Comparison of ENCODE assay signal across 23 cellular contexts in the genomic region with DNA sequence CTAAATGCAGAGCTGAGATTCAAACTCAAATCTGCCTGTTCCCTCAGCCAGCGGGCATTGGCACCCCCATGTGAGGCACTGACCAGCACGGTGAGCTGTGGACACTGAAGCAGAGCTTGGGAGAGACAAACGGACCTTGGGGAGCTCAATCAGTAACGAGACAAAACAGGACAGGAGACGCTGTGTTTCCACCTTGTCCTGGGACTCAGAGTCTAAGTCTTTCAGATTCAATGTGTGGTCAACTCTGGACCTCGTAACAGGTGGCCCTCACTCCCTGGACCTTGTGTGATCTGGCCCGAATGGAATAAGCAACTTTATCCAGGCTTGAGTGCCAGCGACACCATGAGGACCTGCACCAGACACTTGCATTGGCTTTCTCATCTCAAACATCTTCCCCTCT.
"Had no signal": no experiment of that assay in that cellular context is flagged by ENCODE, and none has a peak within 500 bp of the region (broad histone marks: within the 10 kb centered on the region; RNA-seq: fewer than 3 reads in every experiment).

No MANE protein-coding gene starts in this region.

- DNase-seq: activated CD4-positive, alpha-beta T cell treated with anti-CD3 and anti-CD28 coated beads, Interleukin-2, amount 10 ng/mL, durations not matched to agents 7 days and 5 days; activated CD4-positive, CD25-positive, alpha-beta regulatory T cell treated with anti-CD3 and anti-CD28 coated beads, Interleukin-2, amount 50 U/mL, for 72 hours; activated gamma-delta T cell; aorta; caudate nucleus; effector memory CD8-positive, alpha-beta T cell; gastrocnemius medialis; hippocampal formation; left ventricle myocardium inferior; mammary epithelial cell; stimulated activated CD4-positive, alpha-beta T cell treated with anti-CD3 and anti-CD28 coated beads, Interleukin-4, amount 100 ng/mL, for 24 hours; stimulated activated naive CD4-positive, alpha-beta T cell treated with Interleukin-2 at 50 U/mL for 16 hours; substantia nigra; thyroid gland; WERI-Rb-1 had no signal

- H3K27ac Mint-ChIP-seq: activated T-helper 1 cell treated with anti-CD3 and anti-CD28 coated beads, Interleukin-12 subunit alpha, Interleukin-12 subunit beta, Interleukin-2, Interleukin-4 antibody, amounts not matched to agents 30 ng/mL and 10 ng/mL and 1 ng/mL, durations not matched to agents 14 hours and 24 hours and 36 hours; mesothelial cell of epicardium; natural killer cell treated with Interleukin-12 subunit alpha and Interleukin-12 subunit beta and Interleukin-15 and Interleukin-18, amount 100 ng/mL, for 72 hours; T-helper 1 cell treated with Interleukin-12 subunit alpha and Interleukin-12 subunit beta and Interleukin-4 antibody, amounts not matched to agents 30 μg/mL and 1 μg/mL, for 36 hours had no signal

- H3K27ac ChIP-seq: esophagus muscularis mucosa, gastrocnemius medialis, left ventricle myocardium inferior, prostate gland, thyroid gland, WERI-Rb-1 had no signal

- H3K27me3 ChIP-seq: esophagus muscularis mucosa, gastrocnemius medialis, thyroid gland had no signal

- H3K9me3 ChIP-seq: esophagus muscularis mucosa, gastrocnemius medialis, left ventricle myocardium inferior, prostate gland, thyroid gland had no signal

- H3K4me3 ChIP-seq: esophagus muscularis mucosa, gastrocnemius medialis, left ventricle myocardium inferior, prostate gland, thyroid gland had no signal

- H3K36me3 Mint-ChIP-seq: brain; mesothelial cell of epicardium; natural killer cell treated with Interleukin-12 subunit alpha and Interleukin-12 subunit beta and Interleukin-15 and Interleukin-18, amount 100 ng/mL, for 72 hours had no signal

- H3K36me3 ChIP-seq: esophagus muscularis mucosa, gastrocnemius medialis, left ventricle myocardium inferior, prostate gland, thyroid gland, WERI-Rb-1 had no signal

- ATAC-seq: activated naive CD4-positive, alpha-beta T cell treated with anti-CD3 and anti-CD28 coated beads, Interleukin-2, amount 50 U/mL, for 72 hours; effector memory CD8-positive, alpha-beta T cell; gastrocnemius medialis; natural killer cell treated with Interleukin-12 subunit alpha and Interleukin-12 subunit beta and Interleukin-15 and Interleukin-18, amount 100 ng/mL, for 72 hours had no signal

- H3K4me3 Mint-ChIP-seq: activated CD4-positive, alpha-beta T cell treated with anti-CD3 and anti-CD28 coated beads, Interleukin-2, amount 10 ng/mL, durations not matched to agents 7 days and 5 days; activated T-helper 1 cell treated with anti-CD3 and anti-CD28 coated beads, Interleukin-12 subunit alpha, Interleukin-12 subunit beta, Interleukin-2, Interleukin-4 antibody, amounts not matched to agents 30 ng/mL and 10 ng/mL and 1 ng/mL, durations not matched to agents 14 hours and 24 hours and 36 hours; mesothelial cell of epicardium; T-helper 1 cell treated with Interleukin-12 subunit alpha and Interleukin-12 subunit beta and Interleukin-4 antibody, amounts not matched to agents 30 μg/mL and 1 μg/mL, for 36 hours had no signal

- H3K9me3 Mint-ChIP-seq: activated T-helper 1 cell treated with anti-CD3 and anti-CD28 coated beads, Interleukin-12 subunit alpha, Interleukin-12 subunit beta, Interleukin-2, Interleukin-4 antibody, amounts not matched to agents 30 ng/mL and 10 ng/mL and 1 ng/mL, durations not matched to agents 14 hours and 24 hours and 36 hours; mesothelial cell of epicardium; natural killer cell treated with Interleukin-12 subunit alpha and Interleukin-12 subunit beta and Interleukin-15 and Interleukin-18, amount 100 ng/mL, for 72 hours; T-helper 1 cell treated with Interleukin-12 subunit alpha and Interleukin-12 subunit beta and Interleukin-4 antibody, amounts not matched to agents 30 μg/mL and 1 μg/mL, for 36 hours had no signal

- H3K4me1 ChIP-seq: esophagus muscularis mucosa, gastrocnemius medialis, left ventricle myocardium inferior, prostate gland had no signal

- H3K27me3 Mint-ChIP-seq: activated CD4-positive, alpha-beta T cell treated with anti-CD3 and anti-CD28 coated beads, Interleukin-2, amount 10 ng/mL, durations not matched to agents 7 days and 5 days; effector memory CD8-positive, alpha-beta T cell had no signal
